Comparison of ENCODE assay signal across 9 cellular contexts in genomic region chr22:31150615-31151014, GRCh38. TPM values are rescaled to one million over a fixed set of nuclear protein-coding genes. Genes with fewer than 3 reads are reported as not detected.
A peak's percentile ranks its signal among the peaks of the same experiment; 100 is the strongest.
DNase-seq lines count a peak whose midpoint lies in the region; ATAC-seq and TF ChIP-seq lines count a peak whose summit lies in the region.
"Had no signal": no experiment of that assay in that cellular context is flagged by ENCODE, and none has a peak within 500 bp of the region (broad histone marks: within the 10 kb centered on the region; RNA-seq: fewer than 3 reads in every experiment).

No MANE protein-coding gene starts in this region.

- H3K79me2 ChIP-seq in DOHH2 (ENCODE audit: control insufficient read depth, low read length) = no peaks in the 10 kb centered on the region

- no peak overlapping the region for H3K4me3 ChIP-seq in DOHH2 (ENCODE audit: low read length)
- H3K4me3 ChIP-seq: SK-N-MC had no signal

- H3K4me3 Mint-ChIP-seq in activated CD4-positive, alpha-beta T cell treated with anti-CD3 and anti-CD28 coated beads, Interleukin-2, amount 10 ng/mL, durations not matched to agents 7 days and 5 days = no peak overlapping the region

- no peaks in the 10 kb centered on the region for H4K20me1 ChIP-seq in DOHH2 (ENCODE audit: control insufficient read depth, insufficient read depth, low read depth, low read length)

- no peaks in the 10 kb centered on the region for H3K36me3 ChIP-seq in DOHH2 (ENCODE audit: control insufficient read depth, low read length)

- H3K27me3 ChIP-seq in DOHH2 (ENCODE audit: control insufficient read depth, low read length) = 0 out of 2 replicates have a peak, but pooled peaks cover 2% of the 10 kb centered on the region

- TF ChIP-seq CTCF in DOHH2 (IDR thresholded peaks at IDR 0.05; ENCODE audit: low read depth, low read length, poor library complexity, severe bottlenecking) (peak; percentile 42), GM13976 (IDR thresholded peaks at IDR 0.05; ENCODE audit: borderline replicate concordance, control extremely low read depth, extremely low read depth, insufficient read depth, missing control alignments) (no peak)

- no peaks in the 10 kb centered on the region for H3K9me3 Mint-ChIP-seq in activated CD4-positive, alpha-beta T cell treated with anti-CD3 and anti-CD28 coated beads, Interleukin-2, amount 10 ng/mL, durations not matched to agents 7 days and 5 days

- CTCF ChIA-PET in activated CD4-positive, alpha-beta T cell treated with anti-CD3 and anti-CD28 coated beads, Interleukin-2, amount 10 ng/mL, durations not matched to agents 7 days and 5 days (lab: Charles Lee) = interaction anchor here (0.8 to 1.4 kb wide), 2 partner anchors 10 to 66 kb away, joined by 3 to 4 read pairs; no protein-coding TSS in a partner anchor

- H3K4me2 ChIP-seq in DOHH2 (ENCODE audit: low read length) = no peak overlapping the region

- H3K4me1 Mint-ChIP-seq in activated CD4-positive, alpha-beta T cell treated with anti-CD3 and anti-CD28 coated beads, Interleukin-2, amount 10 ng/mL, durations not matched to agents 7 days and 5 days = no peaks in the 10 kb centered on the region

- in situ Hi-C loops in SK-MEL-5 (cut with HindIII; ENCODE audit: low pct_unique_long_range_greater_than_20kb, low sequenced_read_pairs) (no loop called here), GM13976 (cut with MboI; ENCODE audit: low sequenced_read_pairs, unreplicated experiment) (no loop called here)

- no peaks in the 10 kb centered on the region for H3K9me2 ChIP-seq in DOHH2 (replicated peaks; ENCODE audit: control insufficient read depth, low read length)

- H3F3A ChIP-seq in DOHH2 (ENCODE audit: control insufficient read depth, insufficient read depth) = no peaks in the 10 kb centered on the region

- H3K27ac Mint-ChIP-seq in activated CD4-positive, alpha-beta T cell treated with anti-CD3 and anti-CD28 coated beads, Interleukin-2, amount 10 ng/mL, durations not matched to agents 7 days and 5 days = no peak overlapping the region

- DNase-seq in SK-MEL-5 (ENCODE audit: low read depth, low spot score) (peak; percentile 37), left lobe of liver (ENCODE audit: low spot score) (no peak), GM13976 (ENCODE audit: low spot score) (no peak)
- no peak for DNase-seq in activated CD4-positive, alpha-beta T cell treated with anti-CD3 and anti-CD28 coated beads, Interleukin-2, amount 10 ng/mL, durations not matched to agents 7 days and 5 days
- DNase-seq: NCI-H146 had no signal

- no peaks in the 10 kb centered on the region for H3K27me3 Mint-ChIP-seq in activated CD4-positive, alpha-beta T cell treated with anti-CD3 and anti-CD28 coated beads, Interleukin-2, amount 10 ng/mL, durations not matched to agents 7 days and 5 days

- POLR2A ChIA-PET in activated CD4-positive, alpha-beta T cell treated with anti-CD3 and anti-CD28 coated beads, Interleukin-2, amount 10 ng/mL, durations not matched to agents 7 days and 5 days (lab: Charles Lee) = no interaction called here

- peaks cover 10% of the 10 kb centered on the region; the same call in 1 of the 2 replicates for H3K9me3 ChIP-seq in DOHH2 (ENCODE audit: control insufficient read depth, insufficient read depth, low read length)

- H3K4me1 ChIP-seq in DOHH2 (ENCODE audit: control insufficient read depth, low read length) = no peaks in the 10 kb centered on the region

- H3K36me3 Mint-ChIP-seq in activated CD4-positive, alpha-beta T cell treated with anti-CD3 and anti-CD28 coated beads, Interleukin-2, amount 10 ng/mL, durations not matched to agents 7 days and 5 days (ENCODE audit: low read depth) = no peaks in the 10 kb centered on the region

- H3K27ac ChIP-seq in DOHH2 (ENCODE audit: low read depth, low read length) = no peak overlapping the region
- H3K27ac ChIP-seq: SK-N-MC had no signal

- ATAC-seq in left lobe of liver (peak; percentile 85), HG03196 (IDR thresholded peaks at IDR 0.05; ENCODE audit: unreplicated experiment) (no peak)

RNA-seq across cellular contexts. Expression of gene RNF185, which starts 9.4 kb away (rescaled TPM):
- total RNA-seq in SK-MEL-5 (2014; rRNA removed; shearing (Covaris generic)) = 63.5 and 68.7 TPM in 2 replicates
- polyA plus RNA-seq in SK-MEL-5 (2015; cell fraction: cytosol; rRNA removed) = 53.2 and 64.3 TPM in 2 replicates
- polyA plus RNA-seq in SK-MEL-5 (2015; cell fraction: nucleus; rRNA removed) = 44.1 and 52.5 TPM in 2 replicates
- total RNA-seq in left lobe of liver = 33.5 TPM
- 10 to 100 TPM; 19.7 to 20.4 TPM for total RNA-seq in activated CD4-positive, alpha-beta T cell treated with anti-CD3 and anti-CD28 coated beads, Interleukin-2, amount 10 ng/mL, durations not matched to agents 7 days and 5 days

RNA-seq across cellular contexts. Expression of gene PLA2G3, which starts 10.3 kb away (rescaled TPM):
- 0.03 TPM in 1 of 2 replicates, not detected in the other for total RNA-seq in SK-MEL-5 (2014; rRNA removed; shearing (Covaris generic))
- polyA plus RNA-seq in SK-MEL-5 (2015; cell fraction: cytosol; rRNA removed) = not detected in 2 replicates
- polyA plus RNA-seq in SK-MEL-5 (2015; cell fraction: nucleus; rRNA removed) = not detected in 2 replicates
- total RNA-seq in left lobe of liver = not detected
- total RNA-seq in activated CD4-positive, alpha-beta T cell treated with anti-CD3 and anti-CD28 coated beads, Interleukin-2, amount 10 ng/mL, durations not matched to agents 7 days and 5 days = not detected
- total RNA-seq: renal cortical epithelial cell had no signal

RNA-seq across cellular contexts. Expression of gene INPP5J, which starts 27.8 kb away (rescaled TPM):
- total RNA-seq in SK-MEL-5 (2014; rRNA removed; shearing (Covaris generic)) = 0.19 and 0.26 TPM in 2 replicates
- polyA plus RNA-seq in SK-MEL-5 (2015; cell fraction: cytosol; rRNA removed) = 0.33 and 0.36 TPM in 2 replicates
- polyA plus RNA-seq in SK-MEL-5 (2015; cell fraction: nucleus; rRNA removed) = 1.1 and 2.6 TPM in 2 replicates
- 0.25 TPM for total RNA-seq in left lobe of liver
- total RNA-seq in activated CD4-positive, alpha-beta T cell treated with anti-CD3 and anti-CD28 coated beads, Interleukin-2, amount 10 ng/mL, durations not matched to agents 7 days and 5 days = not detected

RNA-seq across cellular contexts. Expression of gene SELENOM, which starts 43.2 kb away (rescaled TPM):
- 2.0 and 3.0 TPM in 2 replicates for total RNA-seq in SK-MEL-5 (2014; rRNA removed; shearing (Covaris generic))
- polyA plus RNA-seq in SK-MEL-5 (2015; cell fraction: cytosol; rRNA removed) = 1.1 and 5.7 TPM in 2 replicates
- not detected in 2 replicates for polyA plus RNA-seq in SK-MEL-5 (2015; cell fraction: nucleus; rRNA removed)
- 7.0 TPM for total RNA-seq in left lobe of liver
- total RNA-seq in activated CD4-positive, alpha-beta T cell treated with anti-CD3 and anti-CD28 coated beads, Interleukin-2, amount 10 ng/mL, durations not matched to agents 7 days and 5 days = 1 to 10 TPM; 2.1 to 2.2 TPM
